14 cellular contexts compared by ENCODE assay signal in the genomic region with DNA sequence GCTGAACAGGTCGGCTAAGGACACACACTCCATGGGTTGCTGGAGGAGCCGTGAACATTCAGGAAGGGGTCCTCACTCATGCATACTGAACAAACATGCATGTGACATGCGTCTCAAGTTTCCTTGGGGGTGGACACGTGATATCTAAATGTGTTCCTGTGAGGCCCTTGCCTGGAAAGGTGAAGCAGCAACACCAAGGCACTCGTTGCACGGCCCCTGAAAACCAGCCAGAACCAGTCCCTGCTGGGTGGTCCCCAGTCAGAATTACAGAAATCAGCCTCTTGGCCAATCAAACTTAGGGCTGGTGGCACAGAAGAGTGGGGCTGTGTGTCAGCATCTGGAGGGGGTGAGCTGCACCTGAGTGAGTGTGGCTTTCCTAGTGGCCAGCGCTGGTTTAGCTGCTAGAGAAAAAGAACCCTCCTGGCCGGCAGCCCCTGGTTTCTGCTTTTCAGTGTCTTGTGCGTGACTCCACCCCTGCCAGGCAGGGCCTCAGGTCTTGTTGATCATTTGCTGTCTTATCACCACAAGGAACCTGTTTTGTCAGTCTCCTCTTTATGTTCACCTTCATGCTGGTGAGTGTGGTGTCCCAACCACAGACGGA. TPM values are rescaled to one million over a fixed set of nuclear protein-coding genes. Genes with fewer than 3 reads are reported as not detected.
DNase-seq lines count a peak whose midpoint lies in the region; TF ChIP-seq lines count a peak whose summit lies in the region.
"Had no signal": no experiment of that assay in that cellular context is flagged by ENCODE, and none has a peak within 500 bp of the region (broad histone marks: within the 10 kb centered on the region; RNA-seq: fewer than 3 reads in every experiment).

No MANE protein-coding gene starts in this region.

- TF ChIP-seq POLR2A in breast epithelium (IDR thresholded peaks at IDR 0.05), result no peak

- H3K4me3 ChIP-seq in colonic mucosa, result no peak overlapping the region
- H3K4me3 ChIP-seq in breast epithelium, result no peak overlapping the region
- H3K4me3 ChIP-seq: heart left ventricle, tibial artery had no signal

- peak; percentile 15 for DNase-seq in NK-92 treated with Interleukin-12 subunit alpha and Interleukin-12 subunit beta, amount 100 ng/mL, for 24 hours (lab: John Stamatoyannopoulos, UW)
- DNase-seq in NK-92 (lab: John Stamatoyannopoulos, UW; ENCODE audit: unreplicated experiment) (no peak), NAMALWA (ENCODE audit: low spot score) (peak; percentile 17), colonic mucosa (peak; percentile 68), progenitor cell of endocrine pancreas (ENCODE audit: low spot score, unreplicated experiment) (no peak), mesenteric fat pad (ENCODE audit: low spot score) (no peak), breast epithelium (ENCODE audit: low spot score in 2 of 2) (no peak)
- no peak for DNase-seq in activated CD4-positive, alpha-beta T cell treated with anti-CD3 and anti-CD28 coated beads for 48 hours
- DNase-seq: amygdala; effector CD8-positive, alpha-beta T cell; heart left ventricle; tibial artery had no signal

- H3K4me3 Mint-ChIP-seq in progenitor cell of endocrine pancreas (ENCODE audit: low read depth), result peak overlapping the region; percentile 50

- H3K27ac ChIP-seq in colonic mucosa, result no peak overlapping the region
- H3K27ac ChIP-seq in breast epithelium, result no peak overlapping the region
- H3K27ac ChIP-seq: heart left ventricle, tibial artery had no signal

- H3K27me3 ChIP-seq in colonic mucosa, result no peaks in the 10 kb centered on the region
- H3K27me3 ChIP-seq in breast epithelium, result peaks cover 0 to 4% of the 10 kb centered on the region in 2 donors
- H3K27me3 ChIP-seq: heart left ventricle had no signal

- intact Hi-C loops in colonic mucosa (cut with DNase I), result no loop called here
- intact Hi-C loops in breast epithelium (cut with DNase I; ENCODE audit: low total_unique reads), result no loop called here

- H3K4me1 Mint-ChIP-seq in progenitor cell of endocrine pancreas (ENCODE audit: low read depth), result peaks cover 16% of the 10 kb centered on the region

- no peaks in the 10 kb centered on the region for H3K36me3 Mint-ChIP-seq in progenitor cell of endocrine pancreas (ENCODE audit: insufficient read depth)
- H3K36me3 Mint-ChIP-seq: IgD-negative memory B cell had no signal

- TF ChIP-seq CTCF in colonic mucosa (IDR thresholded peaks at IDR 0.05), result no peak
- peak; percentile 42 for TF ChIP-seq CTCF in progenitor cell of endocrine pancreas (IDR thresholded peaks at IDR 0.05; ENCODE audit: unreplicated experiment)
- no peak for TF ChIP-seq CTCF in breast epithelium (IDR thresholded peaks at IDR 0.05)

- H3K27ac Mint-ChIP-seq in progenitor cell of endocrine pancreas, result peak overlapping the region; percentile 91
- H3K27ac Mint-ChIP-seq: IgD-negative memory B cell had no signal

- H3K4me1 ChIP-seq in colonic mucosa, result no peaks in the 10 kb centered on the region
- H3K4me1 ChIP-seq in breast epithelium, result no peaks in the 10 kb centered on the region
- H3K4me1 ChIP-seq: heart left ventricle, tibial artery had no signal

- no peaks in the 10 kb centered on the region for H3K27me3 Mint-ChIP-seq in progenitor cell of endocrine pancreas

- H3K9me3 ChIP-seq in colonic mucosa, result no peaks in the 10 kb centered on the region
- H3K9me3 ChIP-seq in breast epithelium, result no peaks in the 10 kb centered on the region
- H3K9me3 ChIP-seq: heart left ventricle, tibial artery had no signal

- H3K9ac ChIP-seq in colonic mucosa (ENCODE audit: low read depth in 2 of 2, low read length in 2 of 2), result peak overlapping the region in 1 of 2 donors; percentile 58

- H3K9me3 Mint-ChIP-seq in progenitor cell of endocrine pancreas (ENCODE audit: low read depth), result no peaks in the 10 kb centered on the region
- H3K9me3 Mint-ChIP-seq: IgD-negative memory B cell had no signal

- H3K36me3 ChIP-seq in colonic mucosa (no peaks in the 10 kb centered on the region), breast epithelium (no peaks in the 10 kb centered on the region)
- H3K36me3 ChIP-seq: heart left ventricle, tibial artery had no signal

RNA-seq across cellular contexts. Expression of a gene that starts 3.2 kb away (rescaled TPM):
- total RNA-seq in colonic mucosa (1 to 10 TPM; 7.9 to 9.6 TPM), progenitor cell of endocrine pancreas (not detected in 2 replicates), mesenteric fat pad (not detected), breast epithelium (not detected)
- total RNA-seq: heart left ventricle; T-helper 1 cell treated with Interleukin-12 subunit alpha and Interleukin-12 subunit beta and Interleukin-4 antibody, amounts not matched to agents 30 ng/mL and 1 ng/mL, for 36 hours had no signal

RNA-seq across cellular contexts. Expression of a gene that starts 5.8 kb away (rescaled TPM):
- total RNA-seq in colonic mucosa, result 10 to 100 TPM in 1 of 2 donors, 1 to 10 TPM in 1; 9.0 to 20.5 TPM
- not detected in 2 replicates for total RNA-seq in progenitor cell of endocrine pancreas
- not detected for total RNA-seq in mesenteric fat pad
- not detected for total RNA-seq in breast epithelium
- total RNA-seq: heart left ventricle; T-helper 1 cell treated with Interleukin-12 subunit alpha and Interleukin-12 subunit beta and Interleukin-4 antibody, amounts not matched to agents 30 ng/mL and 1 ng/mL, for 36 hours had no signal

Comparison
In these comparisons a context has a peak if more than half of its experiments do, and no peak if none do; other contexts are left out.
1. DNase-seq: peak in NK-92 treated with Interleukin-12 subunit alpha and Interleukin-12 subunit beta, amount 100 ng/mL, for 24 hours (single experiment), NAMALWA (single experiment) and colonic mucosa (single experiment); none in NK-92 (single experiment), progenitor cell of endocrine pancreas (single experiment), mesenteric fat pad (single experiment), activated CD4-positive, alpha-beta T cell treated with anti-CD3 and anti-CD28 coated beads for 48 hours (single experiment) and breast epithelium (0 of 2).
2. RNA of a gene that starts 5.8 kb away (total RNA-seq): 9.0 to 20.5 TPM in colonic mucosa; not detected in progenitor cell of endocrine pancreas, not detected in mesenteric fat pad (single experiment) and not detected in breast epithelium; every median in the first group is over 10 times any median in the second.